18 cellular contexts compared by ENCODE assay signal in genomic region chr15:36449084-36449661, GRCh38.
DNase-seq lines count a peak whose midpoint lies in the region; ATAC-seq, FAIRE-seq and TF ChIP-seq lines count a peak whose summit lies in the region.
"Had no signal": no experiment of that assay in that cellular context is flagged by ENCODE, and none has a peak within 500 bp of the region (broad histone marks: within the 10 kb centered on the region; RNA-seq: fewer than 3 reads in every experiment).

No MANE protein-coding gene starts in this region.

- no peak overlapping the region for H3K9ac ChIP-seq in H1 (replicated peaks in 1 of 4; ENCODE audit: extremely low read depth in 1 of 4, low read depth in 3 of 4, low read length in 3 of 4)

- H2AK5ac ChIP-seq in H1 (ENCODE audit: low read depth, low read length), result no peak overlapping the region

- no peak overlapping the region for H3K18ac ChIP-seq in H1 (ENCODE audit: extremely low read depth, low read length)

- H3K23me2 ChIP-seq in H1 (ENCODE audit: low read depth, low read length), result no peaks in the 10 kb centered on the region; the same call in 1 of the 2 replicates

- H3K27ac ChIP-seq in H1 (ENCODE audit: low read depth, low read length), result no peak overlapping the region
- H3K27ac ChIP-seq in osteoblast (ENCODE audit: low read depth, low read length), result no peak overlapping the region
- H3K27ac ChIP-seq: upper lobe of left lung had no signal

- H3K27me3 ChIP-seq in H1 (replicated peaks in 1 of 4; ENCODE audit: control insufficient read depth in 3 of 4, extremely low read depth in 1 of 4, insufficient read depth in 3 of 4, low read length in 3 of 4), result no peaks in the 10 kb centered on the region
- H3K27me3 ChIP-seq in osteoblast (ENCODE audit: insufficient read depth, low read length), result no peaks in the 10 kb centered on the region
- H3K27me3 ChIP-seq: upper lobe of left lung had no signal

- no peaks in the 10 kb centered on the region for H3K79me1 ChIP-seq in H1 (ENCODE audit: low read depth, low read length)

- no peak for ATAC-seq in GM19463 (IDR thresholded peaks at IDR 0.05; ENCODE audit: unreplicated experiment)
- ATAC-seq: activated CD4-positive, CD25-positive, alpha-beta regulatory T cell treated with anti-CD3 and anti-CD28 coated beads, Interleukin-2, amount 50 U/mL, for 24 hours; natural killer cell treated with Interleukin-12 subunit alpha and Interleukin-12 subunit beta and Interleukin-15 and Interleukin-18, amount 100 ng/mL, for 72 hours; SK-N-SH treated with all-trans-retinoic acid at 6 μM for 48 hours; stimulated activated effector memory CD8-positive, alpha-beta T cell treated with anti-CD3 and anti-CD28 coated beads, Interleukin-12 subunit alpha, Interleukin-12 subunit beta, amount 100 ng/mL, for 72 hours had no signal

- no peaks in the 10 kb centered on the region for H4K20me1 ChIP-seq in H1 (replicated peaks in 1 of 2; ENCODE audit: control insufficient read depth in 1 of 2, insufficient read depth in 2 of 2, low read length in 2 of 2)
- H4K20me1 ChIP-seq in osteoblast (ENCODE audit: insufficient read depth, low read length), result no peaks in the 10 kb centered on the region

- TF ChIP-seq CTCF in H1 (IDR thresholded peaks at IDR 0.05; ENCODE audit: control extremely low read depth in 1 of 3, insufficient read depth in 1 of 3, low read depth in 1 of 3, low read length in 3 of 3) (no peak; a peak in 1 of 4 replicates), osteoblast (IDR thresholded peaks at IDR 0.05; ENCODE audit: extremely low read depth, low read depth, low read length) (no peak)

- 64% methylated on average over 5 of the region's 5 CpGs; no CpG with 5 or more reads in 1 of the 2 experiments for WGBS in H1 (ENCODE audit: extremely low coverage in 1 of 2, insufficient coverage in 1 of 2, insufficient read length in 1 of 2, insufficient replicate concordance in 2 of 2, low coverage in 1 of 2, low lambda C conversion rate in 2 of 2, missing lambda C conversion rate in 1 of 2), 2 experiments

- H4K8ac ChIP-seq in H1 (ENCODE audit: extremely low read depth, insufficient read depth, low read length), result no peak overlapping the region

- POLR2A ChIA-PET in H1 (lab: Charles Lee; ENCODE audit: partially characterized antibody), result no interaction called here

- CTCF ChIA-PET in H1 (lab: Charles Lee; ENCODE audit: partially characterized antibody), result interaction anchor here (0.6 to 1.4 kb wide), 6 partner anchors 10 to 742 kb away, joined by 3 to 5 read pairs (median 4); no protein-coding TSS in a partner anchor

- no peak overlapping the region for H3K4me2 ChIP-seq in H1 (ENCODE audit: insufficient read depth in 1 of 2, low read depth in 2 of 2, low read length in 2 of 2)
- no peak overlapping the region for H3K4me2 ChIP-seq in osteoblast (ENCODE audit: insufficient read depth, low read length)

- no peak overlapping the region for H2BK120ac ChIP-seq in H1 (replicated peaks; ENCODE audit: low read depth, low read length)

- H4K5ac ChIP-seq in H1 (ENCODE audit: insufficient read length, low read depth, low read length), result no peak overlapping the region

- H2BK5ac ChIP-seq in H1 (ENCODE audit: low read depth, low read length), result no peak overlapping the region

- no peaks in the 10 kb centered on the region for H3K36me3 ChIP-seq in H1 (ENCODE audit: control insufficient read depth in 2 of 4, insufficient read depth in 4 of 4, low read length in 3 of 4)
- H3K36me3 ChIP-seq in osteoblast (ENCODE audit: insufficient read depth, low read length), result no peaks in the 10 kb centered on the region
- H3K36me3 ChIP-seq: upper lobe of left lung had no signal

- TF ChIP-seq EP300 in H1 (IDR thresholded peaks at IDR 0.05; ENCODE audit: borderline replicate concordance in 1 of 2, low read depth in 2 of 2, low read length in 2 of 2), result no peak

- H2AFZ ChIP-seq in H1 (ENCODE audit: low read length) (0 out of 2 replicates have a peak overlapping the region, but pooled peaks have one; percentile 24), osteoblast (ENCODE audit: low read length) (peak overlapping the region; percentile 69)

- H3K79me2 ChIP-seq in H1 (ENCODE audit: control insufficient read depth in 1 of 2, insufficient read depth in 2 of 2, low read length in 2 of 2) (no peaks in the 10 kb centered on the region), osteoblast (ENCODE audit: insufficient read depth, low read length) (no peaks in the 10 kb centered on the region)

- no peak overlapping the region for H3K56ac ChIP-seq in H1 (replicated peaks; ENCODE audit: insufficient read length, low read depth, low read length)

- no peak for FAIRE-seq in H1 (lab: Jason Lieb, UNC)
- FAIRE-seq: HTR-8/SVneo had no signal

- H2BK20ac ChIP-seq in H1 (ENCODE audit: low read length), result no peak overlapping the region

- H3K4me1 ChIP-seq in H1 (replicated peaks in 1 of 4; ENCODE audit: control insufficient read depth in 3 of 4, insufficient read depth in 4 of 4, low read length in 3 of 4) (0 out of 7 replicates have a peak, but pooled peaks cover 0 to 2% (median 0%) of the 10 kb centered on the region in 4 experiments), osteoblast (ENCODE audit: insufficient read depth, low read length) (no peaks in the 10 kb centered on the region)
- H3K4me1 ChIP-seq: upper lobe of left lung had no signal

- H3K9me3 ChIP-seq in H1 (ENCODE audit: insufficient read depth in 2 of 2, low read depth in 1 of 2, low read length in 1 of 2), result no peaks in the 10 kb centered on the region
- no peaks in the 10 kb centered on the region for H3K9me3 ChIP-seq in osteoblast (ENCODE audit: low read depth, low read length)
- H3K9me3 ChIP-seq: upper lobe of left lung had no signal

- no peak overlapping the region for H3K14ac ChIP-seq in H1 (ENCODE audit: insufficient read length)

- TF ChIP-seq POLR2A in H1 (IDR thresholded peaks at IDR 0.05; ENCODE audit: control extremely low read depth in 1 of 2, low read depth in 2 of 2, low read length in 2 of 2), result no peak

- H3K23ac ChIP-seq in H1 (ENCODE audit: insufficient read length), result no peak overlapping the region

- H3K4me3 ChIP-seq in H1 (ENCODE audit: extremely low read depth in 1 of 4, insufficient read depth in 2 of 4, low read depth in 3 of 4, low read length in 4 of 4) (no peak overlapping the region), osteoblast (ENCODE audit: insufficient read depth, low read length) (no peak overlapping the region)
- H3K4me3 ChIP-seq: upper lobe of left lung had no signal

- no peak overlapping the region for H2BK15ac ChIP-seq in H1 (ENCODE audit: low read length)

- no peak overlapping the region for H4K91ac ChIP-seq in H1 (replicated peaks; ENCODE audit: insufficient read length, low read length)

- H3K4ac ChIP-seq in H1 (replicated peaks; ENCODE audit: insufficient read length, low read depth, low read length), result no peak overlapping the region

- TF ChIP-seq RAD21 in H1 (IDR thresholded peaks at IDR 0.05 in 1 of 2, conservative IDR thresholded peaks at IDR 0.05 in 1 of 2; ENCODE audit: low read depth in 2 of 2, low read length in 2 of 2), result peak; percentile 24 to 47

- peak; percentile 73 for DNase-seq in ELF-1 (ENCODE audit: low read depth, low spot score)
- peak; percentile 70 for DNase-seq in NCI-H460 (ENCODE audit: extremely low read depth, low read depth)
- DNase-seq in H1 (ENCODE audit: low read depth in 1 of 2, low spot score in 2 of 2), result no peak
- no peak for DNase-seq in osteoblast (ENCODE audit: insufficient read length, low spot score, missing footprints)
- no peak for DNase-seq in NCI-H524 treated with DMSO at 0.1 percent for 48 hours (lab: John Stamatoyannopoulos, UW)
- no peak for DNase-seq in T-helper 1 cell
- DNase-seq: central memory CD4-positive, alpha-beta T cell; head of caudate nucleus; MV-4-11; right cardiac atrium; stimulated activated CD4-positive, alpha-beta T cell treated with anti-CD3 and anti-CD28 coated beads, Interleukin-4, amount 100 ng/mL, for 4 hours; upper lobe of left lung had no signal

- no peak overlapping the region for H2BK12ac ChIP-seq in H1 (ENCODE audit: low read depth, low read length)

TF ChIP-seq in H1, 55 proteins besides CTCF, POLR2A, EP300 and RAD21:
- no peak for TF ChIP-seq SP4 (IDR thresholded peaks at IDR 0.05; ENCODE audit: low read length)
- TF ChIP-seq JUND (IDR thresholded peaks at IDR 0.05; ENCODE audit: low read length), result no peak
- TF ChIP-seq SIRT6 (IDR thresholded peaks at IDR 0.05; ENCODE audit: low read length), result no peak
- no peak for TF ChIP-seq HDAC6 (IDR thresholded peaks at IDR 0.05; ENCODE audit: low read depth, low read length)
- no peak for TF ChIP-seq KDM4A (IDR thresholded peaks at IDR 0.05; ENCODE audit: low read depth, low read length, severe bottlenecking)
- no peak for TF ChIP-seq CEBPB (IDR thresholded peaks at IDR 0.05; ENCODE audit: low read depth, low read length)

Comparison
In these comparisons a context has a peak if more than half of its experiments do, and no peak if none do; other contexts are left out.
1. DNase-seq: peak in ELF-1 (single experiment) and NCI-H460 (single experiment); none in H1 (0 of 2), osteoblast (single experiment), NCI-H524 treated with DMSO at 0.1 percent for 48 hours (single experiment) and T-helper 1 cell (0 of 5).